In the genomic region with DNA sequence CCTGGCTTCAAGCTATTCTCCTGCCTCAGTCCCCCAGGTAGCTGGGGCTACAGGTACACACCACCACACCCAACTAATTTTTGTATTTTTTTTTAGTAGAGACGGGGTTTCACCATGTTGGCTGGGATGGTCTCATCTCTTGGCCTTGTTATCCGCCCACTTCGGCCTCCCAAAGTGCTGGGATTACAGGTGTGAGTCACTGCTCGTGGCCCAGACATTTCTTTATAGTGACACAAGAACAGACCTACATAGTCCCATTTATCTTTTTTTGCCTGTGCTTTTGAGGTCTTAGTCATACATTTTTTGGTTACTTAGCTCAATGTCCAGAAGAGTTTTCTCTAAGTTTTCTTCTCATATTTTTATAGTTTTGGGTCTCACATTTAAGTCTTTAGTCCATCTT, we compare ENCODE assay signal across 18 cellular contexts.
A peak's percentile ranks its signal among the peaks of the same experiment; 100 is the strongest.
DNase-seq lines count a peak whose midpoint lies in the region; FAIRE-seq lines count a peak whose summit lies in the region.
"Had no signal": no experiment of that assay in that cellular context is flagged by ENCODE, and none has a peak within 500 bp of the region (broad histone marks: within the 10 kb centered on the region; RNA-seq: fewer than 3 reads in every experiment).

No MANE protein-coding gene starts in this region.

- FAIRE-seq in urothelium cell line (lab: Jason Lieb, UNC): peak; percentile 9
- FAIRE-seq: GM12891, GM18507 had no signal

- DNase-seq in M059J (ENCODE audit: low read depth) (peak; percentile 67), RKO (ENCODE audit: low spot score) (peak; percentile 9), islet precursor cell (peak; percentile 88), urothelium cell line (ENCODE audit: low spot score) (peak; percentile 20), NCI-H1105 treated with DMSO at 0.1 percent for 48 hours (lab: John Stamatoyannopoulos, UW) (no peak), epidermal melanocyte (ENCODE audit: insufficient read length, low spot score) (no peak), NCI-H1417 treated with DMSO at 0.1 percent for 48 hours (lab: John Stamatoyannopoulos, UW) (no peak)
- no peak for DNase-seq in stimulated activated CD8-positive, alpha-beta memory T cell treated with anti-CD3 and anti-CD28 coated beads, Interleukin-4, amount 100 ng/mL, for 48 hours
- DNase-seq: C1 segment of cervical spinal cord; Calu3; CD4-positive, alpha-beta memory T cell; COR-L47; DMS53; DMS79 treated with DMSO at 0.1 percent for 48 hours; GF-D8; H9 had no signal

Comparison
In these comparisons a context has a peak if more than half of its experiments do, and no peak if none do; other contexts are left out.
1. DNase-seq: peak in M059J (single experiment), RKO (single experiment), islet precursor cell (single experiment) and urothelium cell line (single experiment); none in NCI-H1105 treated with DMSO at 0.1 percent for 48 hours (single experiment), stimulated activated CD8-positive, alpha-beta memory T cell treated with anti-CD3 and anti-CD28 coated beads, Interleukin-4, amount 100 ng/mL, for 48 hours (single experiment), epidermal melanocyte (single experiment) and NCI-H1417 treated with DMSO at 0.1 percent for 48 hours (single experiment).